8 cellular contexts compared by ENCODE assay signal in the genomic region with DNA sequence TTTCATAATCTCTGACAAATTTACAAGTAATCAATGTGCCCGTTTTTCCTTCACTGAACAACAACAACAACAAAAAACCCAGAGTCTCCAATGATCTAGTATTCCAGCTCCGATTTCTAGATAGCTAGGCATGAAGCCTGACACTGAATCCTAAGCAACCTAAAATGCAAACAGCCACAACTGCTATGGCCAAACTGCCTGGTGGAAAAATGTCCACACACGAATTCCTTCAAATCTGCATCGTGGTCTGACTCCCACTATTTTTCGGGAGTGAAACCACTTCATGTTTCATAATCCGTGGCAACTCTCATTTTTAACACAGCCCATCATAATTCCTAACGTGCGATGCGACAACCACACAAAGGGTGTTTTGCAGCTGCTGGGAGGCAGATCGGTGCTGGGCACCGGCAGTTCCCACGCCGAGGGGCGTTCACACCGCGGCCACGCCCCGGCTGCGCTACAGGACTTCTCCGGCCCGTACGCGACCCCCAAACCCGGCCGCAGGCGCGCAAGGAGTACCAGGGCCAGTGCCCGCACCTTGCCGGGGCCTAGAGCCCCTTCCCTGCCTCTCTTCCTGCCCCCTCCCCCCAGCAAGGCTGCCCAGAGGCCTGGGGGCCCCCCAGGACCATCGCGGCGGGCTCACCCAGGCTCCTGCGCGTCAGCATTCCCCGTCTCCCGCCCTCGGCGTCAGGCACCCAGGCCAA. TPM values are rescaled to one million over a fixed set of nuclear protein-coding genes. Genes with fewer than 3 reads are reported as not detected.
DNase-seq lines count a peak whose midpoint lies in the region; ATAC-seq and TF ChIP-seq lines count a peak whose summit lies in the region.

No MANE protein-coding gene starts in this region.

- H3K9me3 ChIP-seq in adipocyte (ENCODE audit: control insufficient read depth, low read length) (no peaks in the 10 kb centered on the region), cardiac muscle cell (ENCODE audit: low read depth) (no peaks in the 10 kb centered on the region), ovary (no peaks in the 10 kb centered on the region)

- H3K4me3 ChIP-seq in adipocyte (ENCODE audit: low read length) (peak overlapping the region; percentile 80), cardiac muscle cell (peak overlapping the region; percentile 66), ovary (peak overlapping the region; percentile 98)

- H3K27me3 ChIP-seq in adipocyte (replicated peaks; ENCODE audit: control insufficient read depth, insufficient read depth, low read length), result no peaks in the 10 kb centered on the region
- H3K27me3 ChIP-seq in cardiac muscle cell, result no peaks in the 10 kb centered on the region
- no peaks in the 10 kb centered on the region for H3K27me3 ChIP-seq in ovary

- WGBS in ovary, 3 donors, result 0 to 1% (median 1%) methylated on average over 36 to 38 of the region's 38 CpGs

- H3K36me3 ChIP-seq in adipocyte (ENCODE audit: control insufficient read depth, insufficient read depth, low read length, severe bottlenecking) (peaks cover 4% of the 10 kb centered on the region), cardiac muscle cell (peaks cover 4% of the 10 kb centered on the region), ovary (no peaks in the 10 kb centered on the region)

- intact Hi-C loops in ovary (cut with DNase I), result loop anchor here in 1 of 4 donors (10.0 kb wide), 2 partner anchors 319 to 489 kb away; a partner anchor contains a TSS

- DNase-seq in D341Med (ENCODE audit: low spot score) (peak; percentile 72), adipocyte (ENCODE audit: low read depth) (peak; percentile 83), cardiac muscle cell (ENCODE audit: low read depth in 1 of 2, low spot score in 1 of 2) (peak; percentile 77 to 84), ovary (peak in 1 of 5 donors; percentile 78)

- H3K27ac ChIP-seq in cardiac muscle cell (peak overlapping the region; percentile 90), ovary (peak overlapping the region; percentile 95 to 96)

- H3K9ac ChIP-seq in adipocyte (ENCODE audit: low read length), result peak overlapping the region; percentile 97

- peaks cover 8% of the 10 kb centered on the region for H3K4me1 ChIP-seq in adipocyte (ENCODE audit: control insufficient read depth, insufficient read depth, low read length)
- peaks cover 7% of the 10 kb centered on the region for H3K4me1 ChIP-seq in cardiac muscle cell (ENCODE audit: low read depth)
- H3K4me1 ChIP-seq in ovary (ENCODE audit: insufficient read depth), result no peaks in the 10 kb centered on the region

- no peak for TF ChIP-seq POLR2A in ovary (IDR thresholded peaks at IDR 0.05)

- no peak for TF ChIP-seq EP300 in ovary (IDR thresholded peaks at IDR 0.05)

- TF ChIP-seq CTCF in cardiac muscle cell (IDR thresholded peaks at IDR 0.05; ENCODE audit: low read depth, low read length) (no peak), ovary (IDR thresholded peaks at IDR 0.05) (no peak)

- peak; percentile 27 for ATAC-seq in GM19452 (IDR thresholded peaks at IDR 0.05; ENCODE audit: unreplicated experiment)
- ATAC-seq in HG03521 (IDR thresholded peaks at IDR 0.05; ENCODE audit: unreplicated experiment), result peak; percentile 27
- ATAC-seq in HG03571 (IDR thresholded peaks at IDR 0.05; ENCODE audit: unreplicated experiment), result no peak

TF ChIP-seq in PFSK-1, 5 proteins besides CTCF, POLR2A, EP300 and RAD21:
- TF ChIP-seq POLR2AphosphoS5 (IDR thresholded peaks at IDR 0.05; ENCODE audit: low read depth, low read length), result peak; percentile 22; the same call in 1 of the 2 replicates
- TF ChIP-seq, protein P1, sequence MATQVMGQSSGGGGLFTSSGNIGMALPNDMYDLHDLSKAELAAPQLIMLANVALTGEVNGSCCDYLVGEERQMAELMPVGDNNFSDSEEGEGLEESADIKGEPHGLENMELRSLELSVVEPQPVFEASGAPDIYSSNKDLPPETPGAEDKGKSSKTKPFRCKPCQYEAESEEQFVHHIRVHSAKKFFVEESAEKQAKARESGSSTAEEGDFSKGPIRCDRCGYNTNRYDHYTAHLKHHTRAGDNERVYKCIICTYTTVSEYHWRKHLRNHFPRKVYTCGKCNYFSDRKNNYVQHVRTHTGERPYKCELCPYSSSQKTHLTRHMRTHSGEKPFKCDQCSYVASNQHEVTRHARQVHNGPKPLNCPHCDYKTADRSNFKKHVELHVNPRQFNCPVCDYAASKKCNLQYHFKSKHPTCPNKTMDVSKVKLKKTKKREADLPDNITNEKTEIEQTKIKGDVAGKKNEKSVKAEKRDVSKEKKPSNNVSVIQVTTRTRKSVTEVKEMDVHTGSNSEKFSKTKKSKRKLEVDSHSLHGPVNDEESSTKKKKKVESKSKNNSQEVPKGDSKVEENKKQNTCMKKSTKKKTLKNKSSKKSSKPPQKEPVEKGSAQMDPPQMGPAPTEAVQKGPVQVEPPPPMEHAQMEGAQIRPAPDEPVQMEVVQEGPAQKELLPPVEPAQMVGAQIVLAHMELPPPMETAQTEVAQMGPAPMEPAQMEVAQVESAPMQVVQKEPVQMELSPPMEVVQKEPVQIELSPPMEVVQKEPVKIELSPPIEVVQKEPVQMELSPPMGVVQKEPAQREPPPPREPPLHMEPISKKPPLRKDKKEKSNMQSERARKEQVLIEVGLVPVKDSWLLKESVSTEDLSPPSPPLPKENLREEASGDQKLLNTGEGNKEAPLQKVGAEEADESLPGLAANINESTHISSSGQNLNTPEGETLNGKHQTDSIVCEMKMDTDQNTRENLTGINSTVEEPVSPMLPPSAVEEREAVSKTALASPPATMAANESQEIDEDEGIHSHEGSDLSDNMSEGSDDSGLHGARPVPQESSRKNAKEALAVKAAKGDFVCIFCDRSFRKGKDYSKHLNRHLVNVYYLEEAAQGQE (IDR thresholded peaks at IDR 0.05; ENCODE audit: insufficient read depth in 1 of 2, low read depth in 2 of 2, low read length in 2 of 2), result no peak
- no peak for TF ChIP-seq SIN3A (IDR thresholded peaks at IDR 0.05; ENCODE audit: borderline replicate concordance, insufficient read depth, low read length)

RNA-seq across cellular contexts. Expression of a gene that starts 0.8 kb away (rescaled TPM):
- polyA plus RNA-seq in PFSK-1 (2012; ENCODE audit: insufficient read length, low read depth), result 6.3 TPM
- total RNA-seq in cardiac muscle cell (6.1 and 10.2 TPM in 2 replicates), ovary (10 to 100 TPM; 21.1 to 36.4 (median 29.8) TPM)
- polyA plus RNA-seq in cardiac muscle cell (12.1 and 16.2 TPM in 2 replicates), ovary (10 to 100 TPM; 11.1 to 18.3 TPM)
